In genomic region chr19:9406798-9407352, GRCh38 we compare ENCODE assay signal across 9 cellular contexts. TPM values are rescaled to one million over a fixed set of nuclear protein-coding genes. Genes with fewer than 3 reads are reported as not detected.
DNase-seq lines count a peak whose midpoint lies in the region; ATAC-seq and TF ChIP-seq lines count a peak whose summit lies in the region.
"Had no signal": no experiment of that assay in that cellular context is flagged by ENCODE, and none has a peak within 500 bp of the region (broad histone marks: within the 10 kb centered on the region; RNA-seq: fewer than 3 reads in every experiment).

No MANE protein-coding gene starts in this region.

- no peaks in the 10 kb centered on the region for H3K4me1 ChIP-seq in thoracic aorta (ENCODE audit: control insufficient read depth in 1 of 2, low read depth in 2 of 2)

- POLR2A ChIA-PET in BJ (lab: Charles Lee), result no interaction called here
- POLR2A ChIA-PET in activated CD8-positive, alpha-beta T cell treated with anti-CD3 and anti-CD28 coated beads for 36 hours (lab: Charles Lee), result no interaction called here

- intact Hi-C loops in activated CD8-positive, alpha-beta T cell treated with anti-CD3 and anti-CD28 coated beads for 36 hours (cut with micrococcal nuclease), result no loop called here

- H3K9me3 Mint-ChIP-seq in activated CD8-positive, alpha-beta T cell treated with anti-CD3 and anti-CD28 coated beads for 36 hours, result peaks cover 48% of the 10 kb centered on the region

- peaks cover 59% of the 10 kb centered on the region for H3K36me3 Mint-ChIP-seq in activated CD8-positive, alpha-beta T cell treated with anti-CD3 and anti-CD28 coated beads for 36 hours (ENCODE audit: low read depth)

- H3K9me3 ChIP-seq in thoracic aorta, result peaks cover 52% of the 10 kb centered on the region

- no peak overlapping the region for H3K27ac ChIP-seq in thoracic aorta

- TF ChIP-seq CTCF in BJ (IDR thresholded peaks at IDR 0.05; ENCODE audit: insufficient read depth, low read depth, low read length) (no peak), thoracic aorta (IDR thresholded peaks at IDR 0.05) (no peak)
- no peak for TF ChIP-seq CTCF in activated CD8-positive, alpha-beta T cell treated with anti-CD3 and anti-CD28 coated beads for 36 hours (IDR thresholded peaks at IDR 0.05)

- ATAC-seq in activated CD8-positive, alpha-beta T cell treated with anti-CD3 and anti-CD28 coated beads for 36 hours, result peak; percentile 91
- ATAC-seq in thoracic aorta (ENCODE audit: insufficient number of reproducible peaks, low FRiP score, low read depth) (no peak), GM21717 (IDR thresholded peaks at IDR 0.05; ENCODE audit: unreplicated experiment) (no peak)

- no peak for TF ChIP-seq POLR2A in erythroblast (IDR thresholded peaks at IDR 0.05; ENCODE audit: low read length)

- CTCF ChIA-PET in BJ (lab: Yijun Ruan, JAX), result interaction anchor here (0.5 kb wide), 1 partner anchor 270 kb away, joined by 3 read pairs; no protein-coding TSS in a partner anchor
- CTCF ChIA-PET in activated CD8-positive, alpha-beta T cell treated with anti-CD3 and anti-CD28 coated beads for 36 hours (lab: Charles Lee), result no interaction called here

- H3K4me3 Mint-ChIP-seq in activated CD8-positive, alpha-beta T cell treated with anti-CD3 and anti-CD28 coated beads for 36 hours, result peak overlapping the region; percentile 76
- H3K4me3 Mint-ChIP-seq: neural crest cell had no signal

- H3K27me3 Mint-ChIP-seq in activated CD8-positive, alpha-beta T cell treated with anti-CD3 and anti-CD28 coated beads for 36 hours, result no peaks in the 10 kb centered on the region

- H3K4me1 Mint-ChIP-seq in activated CD8-positive, alpha-beta T cell treated with anti-CD3 and anti-CD28 coated beads for 36 hours (ENCODE audit: low read depth), result peaks cover 9% of the 10 kb centered on the region
- H3K4me1 Mint-ChIP-seq: neural crest cell had no signal

- DNase-seq in BJ (ENCODE audit: low read depth), result peak; percentile 43
- peak; percentile 71 for DNase-seq in NCI-H1092 (lab: John Stamatoyannopoulos, UW)
- DNase-seq in activated CD8-positive, alpha-beta T cell treated with anti-CD3 and anti-CD28 coated beads for 36 hours, result peak; percentile 79
- peak; percentile 32 to 64 for DNase-seq in erythroblast (lab: John Stamatoyannopoulos, UW)
- peak; percentile 64 for DNase-seq in non-pigmented ciliary epithelial cell (ENCODE audit: low read depth)
- DNase-seq in thoracic aorta (ENCODE audit: low spot score), result no peak
- no peak for DNase-seq in SW480 (ENCODE audit: low spot score)

- H3K4me3 ChIP-seq in BJ (ENCODE audit: low read depth, low read length), result peak overlapping the region; percentile 70
- H3K4me3 ChIP-seq in thoracic aorta, result peak overlapping the region; percentile 70

- H3K27ac Mint-ChIP-seq in activated CD8-positive, alpha-beta T cell treated with anti-CD3 and anti-CD28 coated beads for 36 hours, result peak overlapping the region; percentile 81

- no peaks in the 10 kb centered on the region for H3K36me3 ChIP-seq in BJ (ENCODE audit: control insufficient read depth, insufficient read depth, low read length)
- no peaks in the 10 kb centered on the region for H3K36me3 ChIP-seq in thoracic aorta

- H3K27me3 ChIP-seq in BJ (ENCODE audit: control insufficient read depth, insufficient read depth, low read length), result no peaks in the 10 kb centered on the region
- no peaks in the 10 kb centered on the region for H3K27me3 ChIP-seq in thoracic aorta (replicated peaks; ENCODE audit: insufficient read depth)

RNA-seq across cellular contexts. Expression of gene ZNF266, which starts 28.5 kb away (rescaled TPM):
- 16.6 and 21.4 TPM in 2 replicates for polyA plus RNA-seq in BJ (2011; rRNA removed)
- polyA minus RNA-seq in BJ (2011; rRNA and poly(A)+ RNA removed), result 5.4 and 6.2 TPM in 2 replicates
- 10 to 100 TPM; 23.5 to 26.8 TPM for total RNA-seq in activated CD8-positive, alpha-beta T cell treated with anti-CD3 and anti-CD28 coated beads for 36 hours
- 10 to 100 TPM; 28.2 to 30.1 TPM for total RNA-seq in thoracic aorta

RNA-seq across cellular contexts. Expression of gene ZNF177, which starts 44.1 kb away (rescaled TPM):
- polyA plus RNA-seq in BJ (2011; rRNA removed), result 0.94 and 1.9 TPM in 2 replicates
- 0.33 and 0.82 TPM in 2 replicates for polyA minus RNA-seq in BJ (2011; rRNA and poly(A)+ RNA removed)
- total RNA-seq in activated CD8-positive, alpha-beta T cell treated with anti-CD3 and anti-CD28 coated beads for 36 hours, result 1 to 10 TPM; 1.6 to 1.9 TPM
- total RNA-seq in thoracic aorta, result 1 to 10 TPM; 1.9 to 4.2 TPM

Comparison
In these comparisons a context has a peak if more than half of its experiments do, and no peak if none do; other contexts are left out.
1. DNase-seq: peak in BJ (single experiment), NCI-H1092 (single experiment), activated CD8-positive, alpha-beta T cell treated with anti-CD3 and anti-CD28 coated beads for 36 hours (single experiment), erythroblast (2 of 2) and non-pigmented ciliary epithelial cell (single experiment); none in thoracic aorta (single experiment) and SW480 (single experiment).